1 cellular context compared by ENCODE assay signal in genomic region chr9:35103660-35104191, GRCh38.
TF ChIP-seq lines count a peak whose summit lies in the region.

No MANE protein-coding gene starts in this region.

TF ChIP-seq in IMR-90, 13 proteins besides CTCF, POLR2A, EP300 and RAD21 (continued from another document):
- TF ChIP-seq, protein P1, sequence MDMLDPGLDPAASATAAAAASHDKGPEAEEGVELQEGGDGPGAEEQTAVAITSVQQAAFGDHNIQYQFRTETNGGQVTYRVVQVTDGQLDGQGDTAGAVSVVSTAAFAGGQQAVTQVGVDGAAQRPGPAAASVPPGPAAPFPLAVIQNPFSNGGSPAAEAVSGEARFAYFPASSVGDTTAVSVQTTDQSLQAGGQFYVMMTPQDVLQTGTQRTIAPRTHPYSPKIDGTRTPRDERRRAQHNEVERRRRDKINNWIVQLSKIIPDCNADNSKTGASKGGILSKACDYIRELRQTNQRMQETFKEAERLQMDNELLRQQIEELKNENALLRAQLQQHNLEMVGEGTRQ (IDR thresholded peaks at IDR 0.05; ENCODE audit: low read depth, low read length): no peak
- no peak for TF ChIP-seq SMC3 (IDR thresholded peaks at IDR 0.05; ENCODE audit: low read depth, low read length)
- TF ChIP-seq NFE2L2 (IDR thresholded peaks at IDR 0.05; ENCODE audit: low read depth, low read length): no peak
